9 cellular contexts compared by ENCODE assay signal in genomic region chr2:97993926-97994325, GRCh38. TPM values are rescaled to one million over a fixed set of nuclear protein-coding genes. Genes with fewer than 3 reads are reported as not detected.
DNase-seq lines count a peak whose midpoint lies in the region; ATAC-seq, FAIRE-seq and TF ChIP-seq lines count a peak whose summit lies in the region.
"Had no signal": no experiment of that assay in that cellular context is flagged by ENCODE, and none has a peak within 500 bp of the region (broad histone marks: within the 10 kb centered on the region; RNA-seq: fewer than 3 reads in every experiment).

No MANE protein-coding gene starts in this region.

- peak overlapping the region; percentile 99 for H3K4me3 Mint-ChIP-seq in mesothelial cell of epicardium

- BruUV-seq in K562 (replicated peaks; lab: Mats Ljungman, UMichigan) = no TSS peak

- TF ChIP-seq EP300 in K562 (IDR thresholded peaks at IDR 0.05; ENCODE audit: low read length) = no peak

- CTCF ChIA-PET in K562 (lab: Yijun Ruan, JAX; ENCODE audit: low intra/inter-chr PET ratio) = no interaction called here

- H3K79me2 ChIP-seq in K562 (ENCODE audit: control insufficient read depth, insufficient read depth, low read length) = peaks cover 65% of the 10 kb centered on the region

- no peaks in the 10 kb centered on the region for H3K9me1 ChIP-seq in K562 (ENCODE audit: control insufficient read depth, insufficient read depth, low read length)

- H3K27me3 Mint-ChIP-seq in mesothelial cell of epicardium (ENCODE audit: low read depth) = no peaks in the 10 kb centered on the region

- in situ Hi-C loops in K562 (cut with MboI) = no loop called here

- no peaks in the 10 kb centered on the region for H3K36me3 Mint-ChIP-seq in mesothelial cell of epicardium

- H3K27ac ChIP-seq in HUES48 (ENCODE audit: low read depth, low read length) = no peak overlapping the region
- no peak overlapping the region; the same call in 2 of the 3 replicates for H3K27ac ChIP-seq in K562 (ENCODE audit: extremely low read depth, low read depth, low read length)

- H3K4me1 ChIP-seq in BE2C (no peaks in the 10 kb centered on the region), HUES48 (ENCODE audit: control insufficient read depth, insufficient read depth, low read length) (peaks cover 18% of the 10 kb centered on the region), K562 (replicated peaks in 1 of 2; ENCODE audit: control insufficient read depth in 2 of 2, insufficient read depth in 2 of 2, low read length in 2 of 2) (peaks cover 6 to 12% of the 10 kb centered on the region in 2 experiments)

- H4K20me1 ChIP-seq in K562 (replicated peaks; ENCODE audit: control insufficient read depth, insufficient read depth, low read length) = peaks cover 4% of the 10 kb centered on the region; the same call in 1 of the 2 replicates

- H3K36me3 ChIP-seq in BE2C (no peaks in the 10 kb centered on the region), HUES48 (ENCODE audit: control insufficient read depth, insufficient read depth, low read length) (no peaks in the 10 kb centered on the region), K562 (ENCODE audit: control insufficient read depth, insufficient read depth, low read length) (no peaks in the 10 kb centered on the region)

- no peak for DNase-seq in BE2C
- peak in 1 of 4 experiments; percentile 21 for DNase-seq in K562 (ENCODE audit: extremely low read depth in 1 of 4, low spot score in 3 of 4)
- DNase-seq in mesothelial cell of epicardium (ENCODE audit: low spot score in 2 of 2, unreplicated experiment in 2 of 2) = no peak
- DNase-seq in HTR-8/SVneo (ENCODE audit: insufficient read length, low spot score) = no peak
- DNase-seq in stimulated activated CD4-positive, alpha-beta T cell treated with anti-CD3 and anti-CD28 coated beads, Interleukin-15, amount 100 ng/mL, for 24 hours = no peak
- no peak for DNase-seq in NCI-H446 treated with DMSO at 0.1 percent for 48 hours (lab: John Stamatoyannopoulos, UW)
- DNase-seq in NCI-H2227 (lab: John Stamatoyannopoulos, UW; ENCODE audit: unreplicated experiment) = no peak
- DNase-seq: NCI-H2171 had no signal

- H3K9ac ChIP-seq in HUES48 (ENCODE audit: low read depth, low read length) = no peak overlapping the region
- peak overlapping the region in 1 of 2 experiments; percentile 88; a peak in 2 of 4 replicates for H3K9ac ChIP-seq in K562 (ENCODE audit: insufficient read depth in 1 of 2, low read depth in 2 of 2, low read length in 2 of 2)

- FAIRE-seq in K562 (lab: Jason Lieb, UNC) (peak; percentile 70), HTR-8/SVneo (lab: Jason Lieb, UNC) (no peak)

- no peaks in the 10 kb centered on the region for H3K9me3 Mint-ChIP-seq in mesothelial cell of epicardium

- intact Hi-C loops in K562 (cut with micrococcal nuclease) = no loop called here

- WGBS in K562 (ENCODE audit: insufficient coverage, low coverage, missing lambda C conversion rate) = 19% methylated on average over 6 of the region's 6 CpGs

- TF ChIP-seq CTCF in BE2C (IDR thresholded peaks at IDR 0.05; ENCODE audit: low read depth, low read length) = no peak
- TF ChIP-seq CTCF in K562 (IDR thresholded peaks at IDR 0.05 in 2 of 3, conservative IDR thresholded peaks at IDR 0.05 in 1 of 3; ENCODE audit: insufficient read depth in 2 of 3, low read depth in 1 of 3, low read length in 3 of 3) = no peak
- no peak for TF ChIP-seq CTCF in mesothelial cell of epicardium (IDR thresholded peaks at IDR 0.05; ENCODE audit: unreplicated experiment)

- no peak overlapping the region for H2AFZ ChIP-seq in K562 (ENCODE audit: low read depth, low read length)

- H3K27ac Mint-ChIP-seq in mesothelial cell of epicardium = peak overlapping the region; percentile 99

- ATAC-seq in K562 = no peak

- H3K27me3 ChIP-seq in BE2C (no peaks in the 10 kb centered on the region), HUES48 (ENCODE audit: control insufficient read depth, insufficient read depth, low read length) (no peaks in the 10 kb centered on the region), K562 (ENCODE audit: control insufficient read depth in 2 of 2, insufficient read depth in 2 of 2, low read length in 2 of 2) (no peaks in the 10 kb centered on the region)

- peak overlapping the region; percentile 80 for H3K4me3 ChIP-seq in BE2C (ENCODE audit: low read depth, low read length)
- H3K4me3 ChIP-seq in HUES48 (ENCODE audit: low read depth, low read length) = peak overlapping the region; percentile 99
- peak overlapping the region; percentile 86 for H3K4me3 ChIP-seq in K562

- POLR2A ChIA-PET in K562 (lab: Yijun Ruan, JAX) = no interaction called here

- H3K4me2 ChIP-seq in K562 (ENCODE audit: insufficient read depth, low read length) = peak overlapping the region; percentile 94

- H3K9me3 ChIP-seq in BE2C = no peaks in the 10 kb centered on the region
- H3K9me3 ChIP-seq in HUES48 (ENCODE audit: control insufficient read depth, insufficient read depth, low read length) = no peaks in the 10 kb centered on the region
- H3K9me3 ChIP-seq in K562 (replicated peaks; ENCODE audit: control insufficient read depth, insufficient read depth, low read depth, low read length) = no peaks in the 10 kb centered on the region

- TF ChIP-seq POLR2A in K562 (conservative IDR thresholded peaks at IDR 0.05) = no peak

- TF ChIP-seq RAD21 in K562 (CRISPR knock-in tag; conservative IDR thresholded peaks at IDR 0.05 in 1 of 2, IDR thresholded peaks at IDR 0.05 in 1 of 2) = no peak

- H3K4me1 Mint-ChIP-seq in mesothelial cell of epicardium = peaks cover 29% of the 10 kb centered on the region

TF ChIP-seq in K562, 482 proteins besides CTCF, POLR2A, EP300 and RAD21:
- TF ChIP-seq HNRNPUL1 (IDR thresholded peaks at IDR 0.05; ENCODE audit: low read length) = no peak
- peak; percentile 17 for TF ChIP-seq SAP30 (IDR thresholded peaks at IDR 0.05; ENCODE audit: borderline replicate concordance, insufficient read depth, low read depth, low read length, poor library complexity, severe bottlenecking)
- TF ChIP-seq HMBOX1 (IDR thresholded peaks at IDR 0.05) = 0 out of 2 replicates have a peak, but pooled peaks have one; percentile 21
- no peak for TF ChIP-seq NFRKB (IDR thresholded peaks at IDR 0.05; ENCODE audit: low read depth)

RNA-seq across cellular contexts. Expression of gene TMEM131, which starts 1.8 kb away (rescaled TPM):
- polyA plus RNA-seq in BE2C (2012; ENCODE audit: insufficient read depth, insufficient read length, low read depth) = 9.7 TPM
- 56.9 and 132 TPM in 2 replicates for total RNA-seq in K562 (2011; cell fraction: chromatin; rRNA removed; ENCODE audit: low replicate concordance)
- total RNA-seq in K562 (2011; cell fraction: nucleolus; rRNA removed) = 27.5 and 28.5 TPM in 2 replicates
- total RNA-seq in K562 (2011; cell fraction: nucleoplasm; rRNA removed) = 54.1 and 66.5 TPM in 2 replicates
- total RNA-seq in K562 (2014; rRNA removed) (6.6 and 8.2 TPM in 2 replicates), K562 (2014; rRNA removed; fragmentation: Illumina TruSeq; extraction: Trizol) (11.2 and 12.4 TPM in 2 replicates), K562 (2015; rRNA removed; fragmentation: Illumina TruSeq; extraction: Trizol) (13.6 and 14.6 TPM in 2 replicates), K562 (2021) (20.4 and 22.1 TPM in 2 replicates), mesothelial cell of epicardium (46.9 to 52.9 TPM (median 50.7 TPM) in 3 replicates)
- polyA plus RNA-seq in K562 (2011; rRNA removed) (11.3 and 16.0 TPM in 2 replicates), K562 (2014; fragmentation: Illumina TruSeq; extraction: Trizol) (17.6 and 21.1 TPM in 2 replicates), K562 (2014; fragmentation: Nextera tagmentation; extraction: Ambion mirVana) (1 to 10 TPM; 2.5 to 2.8 TPM), K562 (2014; rRNA removed) (14.3 and 15.6 TPM in 2 replicates)
- 6.2 and 8.7 TPM in 2 replicates for polyA plus RNA-seq in K562 (2011; cell fraction: cytosol; rRNA removed)
- polyA plus RNA-seq in K562 (2011; cell fraction: nucleus; rRNA removed) = 53.6 and 59.0 TPM in 2 replicates
- polyA plus RNA-seq in K562 (2012) = 13.3 and 19.4 TPM in 2 replicates
- 32.2 and 35.7 TPM in 2 replicates for polyA minus RNA-seq in K562 (2011; rRNA and poly(A)+ RNA removed)
- 9.0 and 13.8 TPM in 2 replicates for polyA minus RNA-seq in K562 (2011; cell fraction: cytosol; rRNA and poly(A)+ RNA removed)
- 29.2 and 61.2 TPM in 2 replicates for polyA minus RNA-seq in K562 (2011; cell fraction: nucleus; rRNA and poly(A)+ RNA removed)
